In the genomic region with DNA sequence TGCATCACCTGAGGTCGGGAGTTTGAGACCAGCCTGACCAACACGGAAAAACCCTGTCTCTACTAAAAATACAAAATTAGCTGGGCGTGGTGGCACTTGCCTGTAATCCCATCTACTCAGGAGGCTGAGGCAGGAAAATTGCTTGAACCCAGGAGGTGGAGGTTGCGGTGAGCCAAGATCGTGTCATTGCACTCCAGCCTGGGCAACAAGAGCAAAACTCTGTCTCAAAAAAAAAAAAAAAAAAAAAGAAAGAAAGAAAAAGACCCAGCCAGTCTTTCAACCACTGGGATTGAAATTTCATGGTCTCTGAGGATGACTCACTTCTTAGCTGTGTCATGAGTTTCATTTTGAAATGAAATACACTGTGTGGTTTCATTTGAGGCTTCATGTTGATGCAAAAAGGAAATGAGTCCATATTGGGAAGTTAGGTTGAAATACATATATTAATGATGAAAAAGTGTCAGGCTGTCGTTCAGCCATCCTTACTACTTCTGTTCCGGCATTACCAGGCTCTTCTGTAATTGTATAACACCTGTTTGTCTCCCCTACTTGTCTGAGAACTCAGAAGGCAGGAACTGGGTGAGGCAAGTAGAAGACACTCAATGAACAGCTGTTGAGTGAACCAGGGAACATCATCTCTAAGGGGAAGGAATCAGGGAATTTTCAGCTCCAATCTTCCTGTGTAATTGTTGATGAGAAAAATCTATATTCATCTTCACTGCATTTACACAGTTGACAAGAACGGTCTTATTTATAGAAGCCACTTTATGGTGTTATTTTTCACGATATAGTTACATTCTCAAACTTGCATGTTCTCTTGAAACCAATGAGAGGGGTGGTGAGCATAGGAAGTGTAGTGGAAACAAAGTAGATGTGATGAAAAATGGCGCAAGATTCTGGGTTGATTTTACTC, we compare ENCODE assay signal across 1 cellular context.
A peak's percentile ranks its signal among the peaks of the same experiment; 100 is the strongest.
TF ChIP-seq lines count a peak whose summit lies in the region.

No MANE protein-coding gene starts in this region.

TF ChIP-seq in K562, 482 proteins besides CTCF, POLR2A, EP300 and RAD21 (continued from another document):
- TF ChIP-seq, protein P1, sequence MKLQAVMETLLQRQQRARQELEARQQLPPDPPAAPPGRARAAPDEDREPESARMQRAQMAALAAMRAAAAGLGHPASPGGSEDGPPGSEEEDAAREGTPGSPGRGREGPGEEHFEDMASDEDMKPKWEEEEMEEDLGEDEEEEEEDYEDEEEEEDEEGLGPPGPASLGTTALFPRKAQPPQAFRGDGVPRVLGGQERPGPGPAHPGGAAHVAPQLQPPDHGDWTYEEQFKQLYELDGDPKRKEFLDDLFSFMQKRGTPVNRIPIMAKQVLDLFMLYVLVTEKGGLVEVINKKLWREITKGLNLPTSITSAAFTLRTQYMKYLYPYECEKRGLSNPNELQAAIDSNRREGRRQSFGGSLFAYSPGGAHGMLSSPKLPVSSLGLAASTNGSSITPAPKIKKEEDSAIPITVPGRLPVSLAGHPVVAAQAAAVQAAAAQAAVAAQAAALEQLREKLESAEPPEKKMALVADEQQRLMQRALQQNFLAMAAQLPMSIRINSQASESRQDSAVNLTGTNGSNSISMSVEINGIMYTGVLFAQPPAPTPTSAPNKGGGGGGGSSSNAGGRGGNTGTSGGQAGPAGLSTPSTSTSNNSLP (IDR thresholded peaks at IDR 0.05; ENCODE audit: borderline replicate concordance, low read depth, low read length), result no peak
- TF ChIP-seq SMC3 (conservative IDR thresholded peaks at IDR 0.05; ENCODE audit: insufficient read depth, low read depth, low read length) (no peak), DPF2 (IDR thresholded peaks at IDR 0.05) (no peak), TEAD4 (IDR thresholded peaks at IDR 0.05; ENCODE audit: low read length) (no peak), TEAD4 (CRISPR knock-in tag; IDR thresholded peaks at IDR 0.05; ENCODE audit: borderline replicate concordance) (no peak), RFX1 (IDR thresholded peaks at IDR 0.05) (no peak), TBL1XR1 (IDR thresholded peaks at IDR 0.05; ENCODE audit: low read length in 2 of 2) (no peak), BDP1 (IDR thresholded peaks at IDR 0.05; ENCODE audit: insufficient read depth, insufficient read length) (no peak), NR1H2 (CRISPR knock-in tag; IDR thresholded peaks at IDR 0.05) (no peak), JUN (IDR thresholded peaks at IDR 0.05; ENCODE audit: borderline replicate concordance, low read depth, low read length) (0 out of 2 replicates have a peak, but pooled peaks have one; percentile 56), JUN (CRISPR knock-in tag; IDR thresholded peaks at IDR 0.05; ENCODE audit: borderline replicate concordance) (no peak), NELFE (IDR thresholded peaks at IDR 0.05; ENCODE audit: insufficient read depth, insufficient read length) (no peak), ZNF232 (CRISPR knock-in tag; IDR thresholded peaks at IDR 0.05) (no peak), NR2F6 (CRISPR knock-in tag; IDR thresholded peaks at IDR 0.05) (no peak), SMARCE1 (IDR thresholded peaks at IDR 0.05) (peak; percentile 56; the same call in 1 of the 2 replicates), ZNF699 (CRISPR knock-in tag; IDR thresholded peaks at IDR 0.05; ENCODE audit: insufficient replicate concordance) (no peak), ZNF551 (CRISPR knock-in tag; IDR thresholded peaks at IDR 0.05) (no peak), STAG1 (CRISPR knock-in tag; IDR thresholded peaks at IDR 0.05; ENCODE audit: borderline replicate concordance) (no peak), CBFB (CRISPR knock-in tag; IDR thresholded peaks at IDR 0.05) (no peak), SMARCA4 (IDR thresholded peaks at IDR 0.05) (peak; percentile 31; the same call in 1 of the 2 replicates), ZEB2 (IDR thresholded peaks at IDR 0.05) (no peak), FOXJ2 (tag; IDR thresholded peaks at IDR 0.05) (no peak), CEBPB (tag; IDR thresholded peaks at IDR 0.05) (no peak), HMG20B (CRISPR knock-in tag; IDR thresholded peaks at IDR 0.05) (no peak), NR4A1 (CRISPR knock-in tag; IDR thresholded peaks at IDR 0.05) (no peak), NR4A1 (tag; IDR thresholded peaks at IDR 0.05) (no peak), NUFIP1 (IDR thresholded peaks at IDR 0.05; ENCODE audit: partially characterized antibody) (no peak)
- TF ChIP-seq, protein P2, sequence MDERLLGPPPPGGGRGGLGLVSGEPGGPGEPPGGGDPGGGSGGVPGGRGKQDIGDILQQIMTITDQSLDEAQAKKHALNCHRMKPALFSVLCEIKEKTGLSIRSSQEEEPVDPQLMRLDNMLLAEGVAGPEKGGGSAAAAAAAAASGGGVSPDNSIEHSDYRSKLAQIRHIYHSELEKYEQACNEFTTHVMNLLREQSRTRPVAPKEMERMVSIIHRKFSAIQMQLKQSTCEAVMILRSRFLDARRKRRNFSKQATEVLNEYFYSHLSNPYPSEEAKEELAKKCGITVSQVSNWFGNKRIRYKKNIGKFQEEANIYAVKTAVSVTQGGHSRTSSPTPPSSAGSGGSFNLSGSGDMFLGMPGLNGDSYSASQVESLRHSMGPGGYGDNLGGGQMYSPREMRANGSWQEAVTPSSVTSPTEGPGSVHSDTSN (CRISPR knock-in tag; IDR thresholded peaks at IDR 0.05; ENCODE audit: low read depth), result no peak
- TF ChIP-seq, protein P2 (tag; conservative IDR thresholded peaks at IDR 0.05; ENCODE audit: low read depth), result 0 out of 2 replicates have a peak, but pooled peaks have one; percentile 8
- TF ChIP-seq, protein P3, sequence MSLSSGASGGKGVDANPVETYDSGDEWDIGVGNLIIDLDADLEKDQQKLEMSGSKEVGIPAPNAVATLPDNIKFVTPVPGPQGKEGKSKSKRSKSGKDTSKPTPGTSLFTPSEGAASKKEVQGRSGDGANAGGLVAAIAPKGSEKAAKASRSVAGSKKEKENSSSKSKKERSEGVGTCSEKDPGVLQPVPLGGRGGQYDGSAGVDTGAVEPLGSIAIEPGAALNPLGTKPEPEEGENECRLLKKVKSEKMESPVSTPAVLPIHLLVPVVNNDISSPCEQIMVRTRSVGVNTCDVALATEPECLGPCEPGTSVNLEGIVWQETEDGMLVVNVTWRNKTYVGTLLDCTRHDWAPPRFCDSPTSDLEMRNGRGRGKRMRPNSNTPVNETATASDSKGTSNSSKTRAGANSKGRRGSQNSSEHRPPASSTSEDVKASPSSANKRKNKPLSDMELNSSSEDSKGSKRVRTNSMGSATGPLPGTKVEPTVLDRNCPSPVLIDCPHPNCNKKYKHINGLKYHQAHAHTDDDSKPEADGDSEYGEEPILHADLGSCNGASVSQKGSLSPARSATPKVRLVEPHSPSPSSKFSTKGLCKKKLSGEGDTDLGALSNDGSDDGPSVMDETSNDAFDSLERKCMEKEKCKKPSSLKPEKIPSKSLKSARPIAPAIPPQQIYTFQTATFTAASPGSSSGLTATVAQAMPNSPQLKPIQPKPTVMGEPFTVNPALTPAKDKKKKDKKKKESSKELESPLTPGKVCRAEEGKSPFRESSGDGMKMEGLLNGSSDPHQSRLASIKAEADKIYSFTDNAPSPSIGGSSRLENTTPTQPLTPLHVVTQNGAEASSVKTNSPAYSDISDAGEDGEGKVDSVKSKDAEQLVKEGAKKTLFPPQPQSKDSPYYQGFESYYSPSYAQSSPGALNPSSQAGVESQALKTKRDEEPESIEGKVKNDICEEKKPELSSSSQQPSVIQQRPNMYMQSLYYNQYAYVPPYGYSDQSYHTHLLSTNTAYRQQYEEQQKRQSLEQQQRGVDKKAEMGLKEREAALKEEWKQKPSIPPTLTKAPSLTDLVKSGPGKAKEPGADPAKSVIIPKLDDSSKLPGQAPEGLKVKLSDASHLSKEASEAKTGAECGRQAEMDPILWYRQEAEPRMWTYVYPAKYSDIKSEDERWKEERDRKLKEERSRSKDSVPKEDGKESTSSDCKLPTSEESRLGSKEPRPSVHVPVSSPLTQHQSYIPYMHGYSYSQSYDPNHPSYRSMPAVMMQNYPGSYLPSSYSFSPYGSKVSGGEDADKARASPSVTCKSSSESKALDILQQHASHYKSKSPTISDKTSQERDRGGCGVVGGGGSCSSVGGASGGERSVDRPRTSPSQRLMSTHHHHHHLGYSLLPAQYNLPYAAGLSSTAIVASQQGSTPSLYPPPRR (CRISPR knock-in tag; IDR thresholded peaks at IDR 0.05; ENCODE audit: borderline replicate concordance), result no peak
